ENCODE assay signal across 34 cellular contexts in the genomic region with DNA sequence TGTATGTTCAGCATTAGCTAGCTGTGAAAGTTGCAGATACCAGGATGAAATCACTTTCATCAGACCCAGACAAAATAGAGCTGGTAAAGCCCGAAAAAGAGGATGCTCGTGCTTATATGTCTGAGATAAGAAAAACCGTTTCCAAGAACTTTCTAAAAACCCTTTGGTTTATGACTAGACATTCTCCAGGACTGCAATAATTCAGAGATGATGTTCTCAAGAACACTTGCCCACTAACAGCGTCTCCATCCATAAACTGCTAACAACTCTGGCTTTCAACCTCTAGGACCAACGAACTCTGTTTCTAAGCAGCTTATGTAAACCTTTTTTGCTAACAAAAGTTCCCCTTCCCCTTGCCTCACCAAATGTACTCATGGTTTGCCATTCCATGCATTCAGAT. TPM values are rescaled to one million over a fixed set of nuclear protein-coding genes. Genes with fewer than 3 reads are reported as not detected.
"Had no signal": no experiment of that assay in that cellular context is flagged by ENCODE, and none has a peak within 500 bp of the region (broad histone marks: within the 10 kb centered on the region; RNA-seq: fewer than 3 reads in every experiment).

No MANE protein-coding gene starts in this region.

- H3K4me3 Mint-ChIP-seq: activated CD4-positive, alpha-beta memory T cell treated with anti-CD3 and anti-CD28 coated beads, Interleukin-2, amount 10 ng/mL, durations not matched to agents 7 days and 5 days; activated CD4-positive, alpha-beta T cell treated with anti-CD3 and anti-CD28 coated beads for 36 hours; activated CD8-positive, alpha-beta memory T cell treated with anti-CD3 and anti-CD28 coated beads, Interleukin-2, amount 10 ng/mL, durations not matched to agents 7 days and 5 days; activated naive CD4-positive, alpha-beta T cell treated with anti-CD3 and anti-CD28 coated beads, Interleukin-2, amount 10 ng/mL, durations not matched to agents 7 days and 5 days; activated naive CD8-positive, alpha-beta T cell; central memory CD8-positive, alpha-beta T cell; WTC11 had no signal

- H3K27ac ChIP-seq: ascending aorta, cardiac muscle cell, KMS-11 had no signal

- H3K36me3 Mint-ChIP-seq: WTC11 had no signal

- DNase-seq: activated CD4-positive, alpha-beta memory T cell treated with anti-CD3 and anti-CD28 coated beads, Interleukin-2, amount 10 ng/mL, durations not matched to agents 7 days and 5 days; activated CD4-positive, alpha-beta T cell treated with anti-CD3 and anti-CD28 coated beads for 36 hours; activated CD4-positive, alpha-beta T cell treated with anti-CD3 and anti-CD28 coated beads, Interleukin-2, amount 50 U/mL, for 1 hour; activated CD8-positive, alpha-beta memory T cell treated with anti-CD3 and anti-CD28 coated beads for 24 hours; activated CD8-positive, alpha-beta memory T cell treated with anti-CD3 and anti-CD28 coated beads, Interleukin-2, amount 10 ng/mL, durations not matched to agents 7 days and 5 days; activated CD8-positive, alpha-beta memory T cell treated with anti-CD3 and anti-CD28 coated beads, Interleukin-2, amount 50 U/mL, for 48 hours; activated effector memory CD4-positive, alpha-beta T cell treated with Interleukin-2 at 50 U/mL for 16 hours; activated naive CD4-positive, alpha-beta T cell treated with anti-CD3 and anti-CD28 coated beads, Interleukin-2, amount 10 ng/mL, durations not matched to agents 7 days and 5 days; activated T-cell treated with anti-CD3 and anti-CD28 coated beads, Interleukin-2, amount 50 U/mL, for 48 hours; amygdala; MM.1S; MV-4-11; NCI-H1092; NCI-H146; NCI-H187; NCI-H2029 treated with DMSO at 0.1 percent for 48 hours; NCI-H2107; NCI-H2171; NCI-H446; NCI-H510A treated with DMSO at 0.1 percent for 48 hours; NCI-H526 treated with DMSO at 0.1 percent for 48 hours; Right ventricle myocardium superior; SW 1271; T-helper 1 cell; T-helper 2 cell; T-helper 9 cell had no signal

- H3K27me3 ChIP-seq: ascending aorta, cardiac muscle cell had no signal

- H3K27me3 Mint-ChIP-seq: activated CD4-positive, alpha-beta memory T cell treated with anti-CD3 and anti-CD28 coated beads, Interleukin-2, amount 10 ng/mL, durations not matched to agents 7 days and 5 days; activated CD4-positive, alpha-beta T cell treated with anti-CD3 and anti-CD28 coated beads for 36 hours; activated CD8-positive, alpha-beta memory T cell treated with anti-CD3 and anti-CD28 coated beads, Interleukin-2, amount 10 ng/mL, durations not matched to agents 7 days and 5 days; activated naive CD8-positive, alpha-beta T cell; central memory CD8-positive, alpha-beta T cell had no signal

- H3K9me3 ChIP-seq: ascending aorta had no signal

- H3K27ac Mint-ChIP-seq: activated CD4-positive, alpha-beta memory T cell treated with anti-CD3 and anti-CD28 coated beads, Interleukin-2, amount 10 ng/mL, durations not matched to agents 7 days and 5 days; activated CD4-positive, alpha-beta T cell treated with anti-CD3 and anti-CD28 coated beads for 36 hours; activated CD8-positive, alpha-beta memory T cell treated with anti-CD3 and anti-CD28 coated beads, Interleukin-2, amount 10 ng/mL, durations not matched to agents 7 days and 5 days; activated naive CD4-positive, alpha-beta T cell treated with anti-CD3 and anti-CD28 coated beads, Interleukin-2, amount 10 ng/mL, durations not matched to agents 7 days and 5 days; activated naive CD8-positive, alpha-beta T cell; WTC11 had no signal

- H3K36me3 ChIP-seq: ascending aorta, cardiac muscle cell had no signal

- H3K9me3 Mint-ChIP-seq: central memory CD8-positive, alpha-beta T cell had no signal

- H3K9ac ChIP-seq: KMS-11 had no signal

- H3K4me2 ChIP-seq: KMS-11 had no signal

- H3K4me3 ChIP-seq: ascending aorta, cardiac muscle cell had no signal

RNA-seq across cellular contexts. Expression of a gene that starts 31.8 kb away (rescaled TPM):
- total RNA-seq: activated CD4-positive, alpha-beta T cell treated with anti-CD3 and anti-CD28 coated beads for 36 hours; ascending aorta; cardiac muscle cell; LHCN-M2; OCI-LY7; Right ventricle myocardium superior; WTC11 had no signal
